8 cellular contexts compared by ENCODE assay signal in the genomic region with DNA sequence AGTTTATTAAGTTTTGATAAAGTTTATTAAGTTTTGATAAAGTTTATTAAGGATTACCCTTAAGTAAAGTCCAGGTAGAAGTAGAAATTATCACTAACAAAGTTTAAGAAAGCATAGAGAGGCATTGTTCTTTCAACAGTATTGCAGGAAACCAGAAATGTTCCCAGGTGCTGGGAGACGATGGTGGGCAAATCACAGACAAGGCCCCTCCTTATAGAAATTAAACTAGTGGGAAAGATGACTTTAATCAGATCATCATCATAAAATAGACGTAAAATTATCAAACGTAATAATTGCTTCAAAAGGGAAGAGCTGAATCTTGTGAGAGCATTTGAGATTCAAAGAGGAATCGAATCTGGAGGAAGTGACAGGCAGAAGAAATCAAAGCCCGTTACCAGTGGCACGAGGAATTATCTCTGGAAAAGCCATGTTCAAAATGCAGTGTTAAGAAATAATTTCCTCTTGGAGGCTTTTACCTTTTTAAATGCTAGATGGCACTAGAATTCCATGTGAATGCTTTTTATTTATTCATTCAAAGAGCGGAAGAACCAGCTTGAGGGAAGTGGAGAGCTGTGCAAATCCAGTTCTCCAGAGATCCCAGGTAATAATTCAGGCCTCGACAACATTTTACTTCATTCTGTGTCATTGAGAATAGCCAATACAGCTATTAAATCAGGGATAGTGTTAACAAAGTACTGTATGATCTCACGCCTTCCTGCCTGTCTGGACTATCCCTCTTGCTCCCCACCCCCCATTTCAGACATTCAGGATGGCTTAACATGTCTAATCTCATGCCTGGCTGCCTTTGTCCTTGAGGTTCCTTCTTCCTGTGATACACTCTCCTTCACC.
A peak's percentile ranks its signal among the peaks of the same experiment; 100 is the strongest.
DNase-seq lines count a peak whose midpoint lies in the region; ATAC-seq and TF ChIP-seq lines count a peak whose summit lies in the region.

No MANE protein-coding gene starts in this region.

- peak overlapping the region; percentile 95 for H3K27ac Mint-ChIP-seq in activated naive CD4-positive, alpha-beta T cell treated with anti-CD3 and anti-CD28 coated beads, Interleukin-2, amount 50 U/mL, for 24 hours

- H3K4me3 ChIP-seq in astrocyte of the cerebellum (ENCODE audit: low read depth, low read length) (peak overlapping the region; percentile 66), iPS-18c (ENCODE audit: insufficient read depth, low read depth, low read length) (peak overlapping the region; percentile 95; the same call in 1 of the 2 replicates), skin epidermis (peak overlapping the region; percentile 58 to 92 (median 76))

- DNase-seq in activated naive CD4-positive, alpha-beta T cell treated with anti-CD3 and anti-CD28 coated beads, Interleukin-2, amount 50 U/mL, for 16 hours = no peak
- DNase-seq in NCI-H2196 (lab: John Stamatoyannopoulos, UW; ENCODE audit: unreplicated experiment) (peak; percentile 53), astrocyte of the cerebellum (ENCODE audit: low read depth) (peak; percentile 37)
- no peak for DNase-seq in stimulated activated CD4-positive, alpha-beta T cell treated with anti-CD3 and anti-CD28 coated beads, Interleukin-4, amount 100 ng/mL, for 1 hour

- H3K4me3 Mint-ChIP-seq in activated naive CD4-positive, alpha-beta T cell treated with anti-CD3 and anti-CD28 coated beads, Interleukin-2, amount 50 U/mL, for 24 hours = peak overlapping the region; percentile 99

- H3K36me3 Mint-ChIP-seq in activated naive CD4-positive, alpha-beta T cell treated with anti-CD3 and anti-CD28 coated beads, Interleukin-2, amount 50 U/mL, for 24 hours = peaks cover 3% of the 10 kb centered on the region

- no peaks in the 10 kb centered on the region for H3K9me3 Mint-ChIP-seq in activated naive CD4-positive, alpha-beta T cell treated with anti-CD3 and anti-CD28 coated beads, Interleukin-2, amount 50 U/mL, for 24 hours

- H3K27me3 Mint-ChIP-seq in activated naive CD4-positive, alpha-beta T cell treated with anti-CD3 and anti-CD28 coated beads, Interleukin-2, amount 50 U/mL, for 24 hours = no peaks in the 10 kb centered on the region

- peak; percentile 33 for TF ChIP-seq CTCF in astrocyte of the cerebellum (IDR thresholded peaks at IDR 0.05; ENCODE audit: low read depth, low read length, missing control alignments)

- H3K4me1 Mint-ChIP-seq in activated naive CD4-positive, alpha-beta T cell treated with anti-CD3 and anti-CD28 coated beads, Interleukin-2, amount 50 U/mL, for 24 hours = peaks cover 49% of the 10 kb centered on the region

- ATAC-seq in GM19467 (IDR thresholded peaks at IDR 0.05; ENCODE audit: unreplicated experiment) = no peak

- H3K27ac ChIP-seq in skin epidermis = peak overlapping the region in 20 of 21 experiments; percentile 78 to 96 (median 90)

- in situ Hi-C loops in astrocyte of the cerebellum (cut with HindIII; ENCODE audit: low sequenced_read_pairs) = loop anchor here (25.0 kb wide), 1 partner anchor 169 kb away; no protein-coding TSS in a partner anchor

- H3K9me3 ChIP-seq in iPS-18c (ENCODE audit: control insufficient read depth, insufficient read depth, low read length) = no peaks in the 10 kb centered on the region

Comparison
In these comparisons a context has a peak if more than half of its experiments do, and no peak if none do; other contexts are left out.
1. DNase-seq: peak in NCI-H2196 (single experiment) and astrocyte of the cerebellum (single experiment); none in activated naive CD4-positive, alpha-beta T cell treated with anti-CD3 and anti-CD28 coated beads, Interleukin-2, amount 50 U/mL, for 16 hours (single experiment) and stimulated activated CD4-positive, alpha-beta T cell treated with anti-CD3 and anti-CD28 coated beads, Interleukin-4, amount 100 ng/mL, for 1 hour (single experiment).
2. Peak in every context shown above with its lines, with median percentiles within 50 percentile points of each other: H3K4me3 ChIP-seq.